In the genomic region with DNA sequence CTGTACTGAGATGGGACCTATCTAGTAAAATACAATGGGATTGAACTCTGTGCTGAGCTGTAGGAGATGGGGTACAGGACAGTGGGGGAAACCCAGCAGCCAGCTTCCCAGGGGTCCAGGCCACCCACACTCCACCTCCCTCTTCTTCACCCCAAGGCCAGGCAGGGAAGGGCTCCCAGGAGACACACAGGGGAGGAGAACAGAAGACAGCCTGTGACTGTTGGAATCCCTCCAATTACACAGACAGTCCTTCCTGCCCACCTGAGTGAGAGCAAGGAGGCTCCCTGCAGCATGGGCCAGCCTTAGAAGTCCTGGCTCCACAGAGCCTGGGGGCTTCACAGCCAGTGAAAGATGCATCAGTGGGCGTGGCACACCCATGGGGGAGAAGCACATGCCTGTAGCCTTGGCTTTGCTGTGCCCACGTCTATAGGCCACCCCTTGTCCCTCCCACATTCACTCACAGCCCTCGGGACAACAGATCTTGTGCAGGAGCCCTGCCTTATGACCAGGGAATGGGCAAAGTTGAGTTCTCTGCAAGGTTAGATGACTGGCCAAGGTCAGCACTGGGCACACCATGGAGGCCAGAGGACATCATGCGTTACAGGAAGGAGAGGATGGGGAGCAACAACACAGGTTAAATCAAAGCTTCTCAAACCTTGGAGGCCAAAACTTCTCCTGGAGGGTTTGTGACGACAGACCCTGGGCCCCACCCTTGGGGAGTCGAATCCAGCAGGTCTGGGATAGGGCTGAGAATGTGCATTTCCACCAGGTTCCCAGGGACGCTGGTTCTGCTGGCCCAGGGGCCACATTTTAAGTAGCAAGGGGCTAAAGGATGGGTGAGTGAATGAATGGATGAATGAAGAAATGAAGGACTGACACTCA, we compare ENCODE assay signal across 21 cellular contexts. TPM values are rescaled to one million over a fixed set of nuclear protein-coding genes. Genes with fewer than 3 reads are reported as not detected.
"Had no signal": no experiment of that assay in that cellular context is flagged by ENCODE, and none has a peak within 500 bp of the region (broad histone marks: within the 10 kb centered on the region; RNA-seq: fewer than 3 reads in every experiment).

No MANE protein-coding gene starts in this region.

- H3K27ac ChIP-seq: epithelial cell of prostate, testis, upper lobe of left lung, VCaP had no signal

- H3K9me3 ChIP-seq: testis, upper lobe of left lung had no signal

- H3K27me3 Mint-ChIP-seq: activated naive CD8-positive, alpha-beta T cell; natural killer cell treated with Interleukin-12 subunit alpha and Interleukin-12 subunit beta and Interleukin-15 and Interleukin-18, amount 100 ng/mL, for 72 hours had no signal

- ATAC-seq: left lobe of liver had no signal

- DNase-seq: activated CD4-positive, alpha-beta T cell treated with anti-CD3 and anti-CD28 coated beads, Interleukin-2, amount 50 U/mL, for 4 hours; activated CD4-positive, CD25-positive, alpha-beta regulatory T cell treated with anti-CD3 and anti-CD28 coated beads, Interleukin-2, amount 50 U/mL, for 72 hours; activated gamma-delta T cell; activated T-cell treated with anti-CD3 and anti-CD28 coated beads, Interleukin-2, amount 50 U/mL, for 72 hours; dermis blood vessel endothelial cell; foreskin fibroblast; kidney; retina; stimulated activated CD4-positive, alpha-beta T cell treated with anti-CD3 and anti-CD28 coated beads, Interleukin-2, amount 100 ng/mL, for 48 hours; testis had no signal

- H3K36me3 Mint-ChIP-seq: mesothelial cell of epicardium had no signal

- H3K36me3 ChIP-seq: upper lobe of left lung had no signal

- H3K4me3 Mint-ChIP-seq: activated naive CD8-positive, alpha-beta T cell; activated T-cell treated with anti-CD3 and anti-CD28 coated beads, Interleukin-2, amount 50 U/mL, for 72 hours; mesothelial cell of epicardium; natural killer cell treated with Interleukin-12 subunit alpha and Interleukin-12 subunit beta and Interleukin-15 and Interleukin-18, amount 100 ng/mL, for 72 hours; T-helper 1 cell treated with Interleukin-12 subunit alpha and Interleukin-12 subunit beta and Interleukin-4 antibody, amounts not matched to agents 30 μg/mL and 1 μg/mL, for 36 hours had no signal

- H3K27me3 ChIP-seq: testis, upper lobe of left lung had no signal

- H3K4me1 Mint-ChIP-seq: mesothelial cell of epicardium had no signal

- H3K4me3 ChIP-seq: testis, upper lobe of left lung had no signal

- H3K27ac Mint-ChIP-seq: activated naive CD8-positive, alpha-beta T cell; activated T-cell treated with anti-CD3 and anti-CD28 coated beads, Interleukin-2, amount 50 U/mL, for 72 hours; mesothelial cell of epicardium; T-helper 1 cell treated with Interleukin-12 subunit alpha and Interleukin-12 subunit beta and Interleukin-4 antibody, amounts not matched to agents 30 μg/mL and 1 μg/mL, for 36 hours had no signal

RNA-seq across cellular contexts. Expression of a gene that starts 12.3 kb away (rescaled TPM):
- total RNA-seq: chondrocyte, dermis blood vessel endothelial cell, glomerular endothelial cell, lung microvascular endothelial cell, mesothelial cell of epicardium had no signal
